In the genomic region with DNA sequence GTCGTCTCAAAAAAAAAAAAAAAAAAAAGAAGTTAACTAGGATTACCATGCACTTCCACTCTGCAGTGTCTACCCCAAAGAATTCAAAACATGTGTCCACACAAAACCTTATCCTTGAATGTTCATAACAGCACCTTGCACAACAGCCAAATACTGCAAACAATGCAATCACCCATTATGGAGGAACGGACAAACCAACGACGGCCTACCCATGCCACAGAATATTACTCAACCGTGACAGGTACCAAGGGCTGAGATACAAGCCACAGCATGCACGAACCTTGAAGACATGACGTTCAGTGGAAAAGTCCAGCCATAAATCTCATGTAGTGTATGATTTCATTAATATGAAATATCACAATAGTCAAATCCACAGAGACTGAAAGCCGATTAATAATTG, we compare ENCODE assay signal across 1 cellular context.
A peak's percentile ranks its signal among the peaks of the same experiment; 100 is the strongest.
TF ChIP-seq lines count a peak whose summit lies in the region.

No MANE protein-coding gene starts in this region.

TF ChIP-seq in HepG2, 621 proteins besides CTCF, POLR2A, EP300 and RAD21:
- no peak for TF ChIP-seq PLRG1 (conservative IDR thresholded peaks at IDR 0.05)
- TF ChIP-seq CEBPB (IDR thresholded peaks at IDR 0.05; ENCODE audit: borderline replicate concordance, low read depth, low read length), result peak; percentile 53; the same call in 1 of the 2 replicates
- TF ChIP-seq SOX6 (IDR thresholded peaks at IDR 0.05), result no peak
- 0 out of 2 replicates have a peak, but pooled peaks have one; percentile 9 for TF ChIP-seq SOX6 (CRISPR knock-in tag; IDR thresholded peaks at IDR 0.05)
- TF ChIP-seq GATAD2A (CRISPR knock-in tag; IDR thresholded peaks at IDR 0.05), result 0 out of 2 replicates have a peak, but pooled peaks have one; percentile 13
